ENCODE assay signal across 23 cellular contexts in the genomic region with DNA sequence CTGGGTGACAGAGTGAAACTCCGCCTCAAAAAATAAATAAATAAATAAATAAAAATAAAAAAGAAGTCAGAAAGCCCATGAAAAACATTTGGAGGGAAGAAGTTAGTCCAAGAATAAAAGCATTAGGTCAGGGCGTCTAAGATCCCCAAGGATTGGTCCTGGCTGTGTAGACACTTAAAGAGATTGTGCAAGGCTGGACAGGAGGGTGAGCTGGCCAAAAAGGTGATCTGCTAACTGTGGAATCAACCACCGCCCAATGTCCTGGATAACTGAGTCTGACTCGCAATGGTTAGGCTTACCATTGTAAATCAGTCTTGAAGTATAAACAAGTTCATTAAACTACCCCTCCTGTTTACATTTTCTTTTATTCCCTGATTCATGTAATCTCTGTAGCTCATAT. TPM values are rescaled to one million over a fixed set of nuclear protein-coding genes. Genes with fewer than 3 reads are reported as not detected.
DNase-seq lines count a peak whose midpoint lies in the region; ATAC-seq and TF ChIP-seq lines count a peak whose summit lies in the region.
"Had no signal": no experiment of that assay in that cellular context is flagged by ENCODE, and none has a peak within 500 bp of the region (broad histone marks: within the 10 kb centered on the region; RNA-seq: fewer than 3 reads in every experiment).

No MANE protein-coding gene starts in this region.

- H3K36me3 ChIP-seq in MG63, result no peaks in the 10 kb centered on the region
- H3K36me3 ChIP-seq in right atrium auricular region, result no peaks in the 10 kb centered on the region
- H3K36me3 ChIP-seq in gastrocnemius medialis, result no peaks in the 10 kb centered on the region

- TF ChIP-seq POLR2A in gastrocnemius medialis (IDR thresholded peaks at IDR 0.05), result no peak

- H3K4me1 ChIP-seq in right atrium auricular region, result peaks cover 0 to 9% of the 10 kb centered on the region in 2 donors
- H3K4me1 ChIP-seq in gastrocnemius medialis, result no peaks in the 10 kb centered on the region
- H3K4me1 ChIP-seq: A549 had no signal

- H3K27me3 Mint-ChIP-seq in activated T-cell treated with anti-CD3 and anti-CD28 coated beads, Interleukin-2, amount 50 U/mL, for 72 hours (ENCODE audit: low read depth), result no peaks in the 10 kb centered on the region
- H3K27me3 Mint-ChIP-seq in chondrocyte (ENCODE audit: low read depth) (no peaks in the 10 kb centered on the region), endothelial cell (ENCODE audit: unreplicated experiment) (no peaks in the 10 kb centered on the region)

- no peaks in the 10 kb centered on the region for H3K27me3 ChIP-seq in MG63
- no peaks in the 10 kb centered on the region for H3K27me3 ChIP-seq in right atrium auricular region
- H3K27me3 ChIP-seq in gastrocnemius medialis, result no peaks in the 10 kb centered on the region

- no peak overlapping the region for H3K27ac Mint-ChIP-seq in activated T-cell treated with anti-CD3 and anti-CD28 coated beads, Interleukin-2, amount 50 U/mL, for 72 hours
- H3K27ac Mint-ChIP-seq in chondrocyte (ENCODE audit: unreplicated experiment), result no peak overlapping the region
- no peak overlapping the region for H3K27ac Mint-ChIP-seq in endothelial cell (ENCODE audit: unreplicated experiment)
- H3K27ac Mint-ChIP-seq: B cell, CD14-positive monocyte had no signal

- intact Hi-C loops in gastrocnemius medialis (cut with DNase I; ENCODE audit: low total_unique reads), result no loop called here

- H3K4me1 Mint-ChIP-seq in activated T-cell treated with anti-CD3 and anti-CD28 coated beads, Interleukin-2, amount 50 U/mL, for 72 hours (ENCODE audit: low read depth), result no peaks in the 10 kb centered on the region
- H3K4me1 Mint-ChIP-seq in chondrocyte (ENCODE audit: low read depth) (no peaks in the 10 kb centered on the region), endothelial cell (ENCODE audit: unreplicated experiment) (peaks cover 10% of the 10 kb centered on the region)
- H3K4me1 Mint-ChIP-seq: B cell had no signal

- H3K9me3 Mint-ChIP-seq in activated T-cell treated with anti-CD3 and anti-CD28 coated beads, Interleukin-2, amount 50 U/mL, for 72 hours, result peaks cover 0 to 5% of the 10 kb centered on the region in 2 donors
- H3K9me3 Mint-ChIP-seq in chondrocyte (ENCODE audit: low read depth) (no peaks in the 10 kb centered on the region), endothelial cell (ENCODE audit: unreplicated experiment) (no peaks in the 10 kb centered on the region)

- DNase-seq in MG63 (peak; percentile 66), fibroblast of villous mesenchyme (ENCODE audit: low read depth) (peak; percentile 46), right atrium auricular region (ENCODE audit: low spot score) (peak; percentile 77), gastrocnemius medialis (peak; percentile 9 to 58), chondrocyte (ENCODE audit: low spot score) (no peak), endothelial cell (ENCODE audit: low spot score) (no peak)
- no peak for DNase-seq in activated T-cell treated with anti-CD3 and anti-CD28 coated beads, Interleukin-2, amount 50 U/mL, for 72 hours
- DNase-seq: GDM1; GOT3; NCI-H1105; NCI-H2081; NCI-H2171; NCI-H345; NCI-H524; NCI-H774; NK-92 treated with Interleukin-12 subunit alpha and Interleukin-12 subunit beta, amount 100 ng/mL, for 24 hours had no signal

- no peaks in the 10 kb centered on the region; the same call in 1 of the 2 replicates for H3K9me3 ChIP-seq in MG63
- H3K9me3 ChIP-seq in right atrium auricular region, result no peaks in the 10 kb centered on the region
- no peaks in the 10 kb centered on the region for H3K9me3 ChIP-seq in gastrocnemius medialis

- in situ Hi-C loops in gastrocnemius medialis (cut with MboI; ENCODE audit: low sequenced_read_pairs in 4 of 4), result loop anchor here in 1 of 4 donors (10.0 kb wide), 1 partner anchor 189 kb away; no protein-coding TSS in a partner anchor

- TF ChIP-seq CTCF in fibroblast of villous mesenchyme (IDR thresholded peaks at IDR 0.05; ENCODE audit: insufficient read depth, low read depth, low read length), result no peak
- TF ChIP-seq CTCF in right atrium auricular region (IDR thresholded peaks at IDR 0.05), result no peak
- TF ChIP-seq CTCF in gastrocnemius medialis (IDR thresholded peaks at IDR 0.05 in 4 of 5, conservative IDR thresholded peaks at IDR 0.05 in 1 of 5), result no peak
- TF ChIP-seq CTCF in chondrocyte (IDR thresholded peaks at IDR 0.05), result no peak
- no peak for TF ChIP-seq CTCF in endothelial cell (IDR thresholded peaks at IDR 0.05; ENCODE audit: unreplicated experiment)

- H3K4me3 Mint-ChIP-seq in activated T-cell treated with anti-CD3 and anti-CD28 coated beads, Interleukin-2, amount 50 U/mL, for 72 hours, result no peak overlapping the region
- no peak overlapping the region for H3K4me3 Mint-ChIP-seq in chondrocyte (ENCODE audit: unreplicated experiment)
- no peak overlapping the region for H3K4me3 Mint-ChIP-seq in endothelial cell (ENCODE audit: unreplicated experiment)
- H3K4me3 Mint-ChIP-seq: B cell, CD14-positive monocyte had no signal

- H3K27ac ChIP-seq in right atrium auricular region (peak overlapping the region in 1 of 2 donors; percentile 45), gastrocnemius medialis (peak overlapping the region in 2 of 4 donors; percentile 18 to 27)
- H3K27ac ChIP-seq: A549, KMS-11 had no signal

- ATAC-seq in gastrocnemius medialis, result peak; percentile 74 to 79
- no peak for ATAC-seq in activated T-cell treated with anti-CD3 and anti-CD28 coated beads, Interleukin-2, amount 50 U/mL, for 72 hours (replicated peaks in 1 of 2)
- ATAC-seq: A549, HCT116, Panc1 had no signal

- no peaks in the 10 kb centered on the region for H3K36me3 Mint-ChIP-seq in activated T-cell treated with anti-CD3 and anti-CD28 coated beads, Interleukin-2, amount 50 U/mL, for 72 hours (ENCODE audit: insufficient read depth in 2 of 2)
- no peaks in the 10 kb centered on the region for H3K36me3 Mint-ChIP-seq in chondrocyte (ENCODE audit: low read depth)
- H3K36me3 Mint-ChIP-seq in endothelial cell (ENCODE audit: low read depth, unreplicated experiment), result peaks cover 4% of the 10 kb centered on the region
- H3K36me3 Mint-ChIP-seq: CD14-positive monocyte had no signal

- H3K4me3 ChIP-seq in MG63 (no peak overlapping the region), fibroblast of villous mesenchyme (ENCODE audit: low read depth, low read length) (no peak overlapping the region), right atrium auricular region (no peak overlapping the region), gastrocnemius medialis (no peak overlapping the region)
- H3K4me3 ChIP-seq: A549 had no signal

RNA-seq across cellular contexts. Expression of gene ABCA8, which starts 8.8 kb away (rescaled TPM):
- total RNA-seq in MG63 (2014; rRNA removed; shearing (Covaris generic); ENCODE audit: low replicate concordance), result 1.8 and 10.0 TPM in 2 replicates
- 1.6 and 2.2 TPM in 2 replicates for total RNA-seq in fibroblast of villous mesenchyme
- 10 to 100 TPM; 59.1 to 65.9 TPM for total RNA-seq in right atrium auricular region
- total RNA-seq in gastrocnemius medialis, result 10 to 100 TPM in 3 of 4 donors, 1 to 10 TPM in 1; 8.4 to 24.9 (median 21.7) TPM
- not detected for total RNA-seq in activated T-cell treated with anti-CD3 and anti-CD28 coated beads, Interleukin-2, amount 50 U/mL, for 72 hours
- total RNA-seq in chondrocyte, result 1.5 to 21.0 TPM (median 2.4 TPM) in 3 replicates
- 0.31 TPM for total RNA-seq in endothelial cell (ENCODE audit: unreplicated experiment)
- total RNA-seq: B cell, Daoy had no signal

Comparison
In these comparisons a context has a peak if more than half of its experiments do, and no peak if none do; other contexts are left out.
1. DNase-seq: peak in MG63 (single experiment), fibroblast of villous mesenchyme (single experiment), right atrium auricular region (single experiment) and gastrocnemius medialis (2 of 2); none in activated T-cell treated with anti-CD3 and anti-CD28 coated beads, Interleukin-2, amount 50 U/mL, for 72 hours (0 of 2), chondrocyte (single experiment) and endothelial cell (single experiment).
2. ATAC-seq: peak in gastrocnemius medialis (2 of 2); none in activated T-cell treated with anti-CD3 and anti-CD28 coated beads, Interleukin-2, amount 50 U/mL, for 72 hours (0 of 2).